7 cellular contexts compared by ENCODE assay signal in genomic region chr17:48907713-48908046, GRCh38. TPM values are rescaled to one million over a fixed set of nuclear protein-coding genes. Genes with fewer than 3 reads are reported as not detected.
A peak's percentile ranks its signal among the peaks of the same experiment; 100 is the strongest.
DNase-seq lines count a peak whose midpoint lies in the region; TF ChIP-seq lines count a peak whose summit lies in the region.

No MANE protein-coding gene starts in this region.

- DNase-seq in GM04504 (ENCODE audit: low read depth) (peak; percentile 30), M059J (ENCODE audit: low read depth) (peak; percentile 72), astrocyte of the spinal cord (ENCODE audit: low read depth, low spot score) (peak; percentile 78), kidney tubule cell (ENCODE audit: low spot score) (peak; percentile 60), NCI-H774 (lab: John Stamatoyannopoulos, UW) (no peak), NCI-H524 (lab: John Stamatoyannopoulos, UW) (no peak)

- peak overlapping the region; percentile 96 for H3K27ac ChIP-seq in temporal lobe (ENCODE audit: low read depth, low read length)

- no peak for TF ChIP-seq CTCF in astrocyte of the spinal cord (IDR thresholded peaks at IDR 0.05; ENCODE audit: low read depth, low read length)

- in situ Hi-C loops in astrocyte of the spinal cord (cut with HindIII; ENCODE audit: low sequenced_read_pairs) = no loop called here

- peak overlapping the region; percentile 85 for H3K4me3 ChIP-seq in astrocyte of the spinal cord (ENCODE audit: low read depth, low read length)

RNA-seq across cellular contexts. Expression of gene UBE2Z, which starts 0.5 kb away (rescaled TPM):
- 61.8 and 89.1 TPM in 2 replicates for total RNA-seq in M059J (2014; rRNA removed; shearing (Covaris generic))
- 38.4 TPM for total RNA-seq in temporal lobe

RNA-seq across cellular contexts. Expression of gene ATP5MC1, which starts 15.1 kb away (rescaled TPM):
- 135 and 313 TPM in 2 replicates for total RNA-seq in M059J (2014; rRNA removed; shearing (Covaris generic))
- 19.2 TPM for total RNA-seq in temporal lobe

RNA-seq across cellular contexts. Expression of gene SNF8, which starts 37.0 kb away (rescaled TPM):
- total RNA-seq in M059J (2014; rRNA removed; shearing (Covaris generic)) = 58.4 and 83.4 TPM in 2 replicates
- 32.0 TPM for total RNA-seq in temporal lobe

Comparison
In these comparisons a context has a peak if more than half of its experiments do, and no peak if none do; other contexts are left out.
1. DNase-seq: peak in GM04504 (single experiment), M059J (single experiment), astrocyte of the spinal cord (single experiment) and kidney tubule cell (single experiment); none in NCI-H774 (single experiment) and NCI-H524 (0 of 2).